ENCODE assay signal across 10 cellular contexts in genomic region chr15:28191832-28192231, GRCh38.
DNase-seq lines count a peak whose midpoint lies in the region; ATAC-seq, FAIRE-seq and TF ChIP-seq lines count a peak whose summit lies in the region.
"Had no signal": no experiment of that assay in that cellular context is flagged by ENCODE, and none has a peak within 500 bp of the region (broad histone marks: within the 10 kb centered on the region; RNA-seq: fewer than 3 reads in every experiment).

No MANE protein-coding gene starts in this region.

- H3K4me1 ChIP-seq in RWPE2 (ENCODE audit: insufficient read depth, poor library complexity, severe bottlenecking) = no peaks in the 10 kb centered on the region
- H3K4me1 ChIP-seq in osteoblast (ENCODE audit: insufficient read depth, low read length) = peaks cover 7% of the 10 kb centered on the region

- FAIRE-seq in frontal cortex (lab: Jason Lieb, UNC) = no peak

- intact Hi-C loops in MCF 10A (cut with micrococcal nuclease) = no loop called here

- no TSS peak for BruUV-seq in MCF 10A (replicated peaks; lab: Mats Ljungman, UMichigan)

- peak; percentile 71 for TF ChIP-seq CTCF in BJ (IDR thresholded peaks at IDR 0.05; ENCODE audit: insufficient read depth, low read depth, low read length)
- TF ChIP-seq CTCF in RWPE2 (IDR thresholded peaks at IDR 0.05; ENCODE audit: poor library complexity, severe bottlenecking) = no peak
- peak; percentile 76 for TF ChIP-seq CTCF in osteoblast (IDR thresholded peaks at IDR 0.05; ENCODE audit: extremely low read depth, low read depth, low read length)
- no peak for TF ChIP-seq CTCF in MCF 10A (IDR thresholded peaks at IDR 0.05; ENCODE audit: unreplicated experiment)

- H3K27ac ChIP-seq in RWPE2 (ENCODE audit: poor library complexity, severe bottlenecking) (no peak overlapping the region), osteoblast (ENCODE audit: low read depth, low read length) (peak overlapping the region; percentile 47)

- no peak overlapping the region for H2AFZ ChIP-seq in osteoblast (ENCODE audit: low read length)

- no peaks in the 10 kb centered on the region for H3K9me3 ChIP-seq in RWPE2 (ENCODE audit: severe bottlenecking)
- no peaks in the 10 kb centered on the region for H3K9me3 ChIP-seq in osteoblast (ENCODE audit: low read depth, low read length)

- CTCF ChIA-PET in BJ (lab: Yijun Ruan, JAX) = interaction anchor here (1.3 to 2.5 kb wide), 2 partner anchors 9 kb away, joined by 3 to 7 read pairs; no protein-coding TSS in a partner anchor
- CTCF ChIA-PET in MCF 10A (lab: Yijun Ruan, JAX) = no interaction called here

- H3K4me3 ChIP-seq in BJ (ENCODE audit: low read depth, low read length) = no peak overlapping the region
- no peak overlapping the region for H3K4me3 ChIP-seq in RWPE2 (ENCODE audit: severe bottlenecking)
- peak overlapping the region; percentile 41 for H3K4me3 ChIP-seq in osteoblast (ENCODE audit: insufficient read depth, low read length)

- ATAC-seq in RWPE2 (ENCODE audit: low read depth) (peak; percentile 38; the same call in 1 of the 3 replicates), HG03354 (IDR thresholded peaks at IDR 0.05; ENCODE audit: poor library complexity, severe bottlenecking, unreplicated experiment) (no peak), HG03342 (IDR thresholded peaks at IDR 0.05; ENCODE audit: unreplicated experiment) (no peak)
- ATAC-seq in activated T-cell treated with anti-CD3 and anti-CD28 coated beads, Interleukin-2, amount 50 U/mL, for 4 hours = no peak
- ATAC-seq: PC-3 had no signal

- no peaks in the 10 kb centered on the region for H4K20me1 ChIP-seq in osteoblast (ENCODE audit: insufficient read depth, low read length)

- H3K4me1 Mint-ChIP-seq in MCF 10A (ENCODE audit: insufficient read depth, unreplicated experiment) = no peaks in the 10 kb centered on the region
- no peaks in the 10 kb centered on the region for H3K4me1 Mint-ChIP-seq in activated T-cell treated with anti-CD3 and anti-CD28 coated beads, Interleukin-2, amount 50 U/mL, for 4 hours (ENCODE audit: low read depth)

- DNase-seq in BJ (ENCODE audit: low read depth) (peak; percentile 41), RWPE2 (ENCODE audit: low spot score) (no peak), frontal cortex (ENCODE audit: low spot score in 2 of 2) (peak; percentile 22 to 63), osteoblast (ENCODE audit: insufficient read length, low spot score, missing footprints) (peak; percentile 83), MCF 10A (ENCODE audit: unreplicated experiment) (no peak)
- DNase-seq in activated T-cell treated with anti-CD3 and anti-CD28 coated beads, Interleukin-2, amount 50 U/mL, for 4 hours = no peak
- DNase-seq: PC-3 had no signal

- H3K36me3 Mint-ChIP-seq in MCF 10A (ENCODE audit: insufficient read depth, unreplicated experiment) = peaks cover 88% of the 10 kb centered on the region
- H3K36me3 Mint-ChIP-seq in activated T-cell treated with anti-CD3 and anti-CD28 coated beads, Interleukin-2, amount 50 U/mL, for 4 hours (ENCODE audit: insufficient read depth) = peaks cover 40% of the 10 kb centered on the region

- no peaks in the 10 kb centered on the region for H3K27me3 Mint-ChIP-seq in MCF 10A (ENCODE audit: insufficient read depth, unreplicated experiment)
- no peaks in the 10 kb centered on the region for H3K27me3 Mint-ChIP-seq in activated T-cell treated with anti-CD3 and anti-CD28 coated beads, Interleukin-2, amount 50 U/mL, for 4 hours (ENCODE audit: low read depth)
- H3K27me3 Mint-ChIP-seq: activated naive CD8-positive, alpha-beta T cell had no signal

- peaks cover 7% of the 10 kb centered on the region for H3K36me3 ChIP-seq in BJ (ENCODE audit: control insufficient read depth, insufficient read depth, low read length)
- H3K36me3 ChIP-seq in RWPE2 (ENCODE audit: low read depth) = peaks cover 71% of the 10 kb centered on the region
- peaks cover 23% of the 10 kb centered on the region for H3K36me3 ChIP-seq in osteoblast (ENCODE audit: insufficient read depth, low read length)

- no peaks in the 10 kb centered on the region for H3K9me3 Mint-ChIP-seq in MCF 10A (ENCODE audit: unreplicated experiment)
- H3K9me3 Mint-ChIP-seq in activated T-cell treated with anti-CD3 and anti-CD28 coated beads, Interleukin-2, amount 50 U/mL, for 4 hours = no peaks in the 10 kb centered on the region

- H3K27me3 ChIP-seq in BJ (ENCODE audit: control insufficient read depth, insufficient read depth, low read length) = no peaks in the 10 kb centered on the region
- no peaks in the 10 kb centered on the region for H3K27me3 ChIP-seq in RWPE2 (ENCODE audit: insufficient read depth, poor library complexity, severe bottlenecking)
- H3K27me3 ChIP-seq in osteoblast (ENCODE audit: insufficient read depth, low read length) = no peaks in the 10 kb centered on the region

- peak overlapping the region; percentile 47 for H3K4me2 ChIP-seq in osteoblast (ENCODE audit: insufficient read depth, low read length)

- H3K79me2 ChIP-seq in osteoblast (ENCODE audit: insufficient read depth, low read length) = no peaks in the 10 kb centered on the region

- H3K4me3 Mint-ChIP-seq in MCF 10A (ENCODE audit: unreplicated experiment) = no peak overlapping the region
- no peak overlapping the region for H3K4me3 Mint-ChIP-seq in activated T-cell treated with anti-CD3 and anti-CD28 coated beads, Interleukin-2, amount 50 U/mL, for 4 hours
- H3K4me3 Mint-ChIP-seq: activated naive CD8-positive, alpha-beta T cell had no signal

- no peak overlapping the region for H3K27ac Mint-ChIP-seq in MCF 10A (ENCODE audit: low read depth, unreplicated experiment)
- H3K27ac Mint-ChIP-seq: activated naive CD8-positive, alpha-beta T cell had no signal

- POLR2A ChIA-PET in BJ (lab: Charles Lee) (no interaction called here), MCF 10A (lab: Yijun Ruan, JAX) (no interaction called here)

Comparison
In these comparisons a context has a peak if more than half of its experiments do, and no peak if none do; other contexts are left out.
1. DNase-seq: peak in BJ (single experiment), frontal cortex (2 of 2) and osteoblast (single experiment); none in RWPE2 (single experiment), MCF 10A (single experiment) and activated T-cell treated with anti-CD3 and anti-CD28 coated beads, Interleukin-2, amount 50 U/mL, for 4 hours (single experiment).
2. CTCF ChIP-seq: peak in BJ (single experiment) and osteoblast (single experiment); none in RWPE2 (single experiment) and MCF 10A (single experiment).